In the genomic region with DNA sequence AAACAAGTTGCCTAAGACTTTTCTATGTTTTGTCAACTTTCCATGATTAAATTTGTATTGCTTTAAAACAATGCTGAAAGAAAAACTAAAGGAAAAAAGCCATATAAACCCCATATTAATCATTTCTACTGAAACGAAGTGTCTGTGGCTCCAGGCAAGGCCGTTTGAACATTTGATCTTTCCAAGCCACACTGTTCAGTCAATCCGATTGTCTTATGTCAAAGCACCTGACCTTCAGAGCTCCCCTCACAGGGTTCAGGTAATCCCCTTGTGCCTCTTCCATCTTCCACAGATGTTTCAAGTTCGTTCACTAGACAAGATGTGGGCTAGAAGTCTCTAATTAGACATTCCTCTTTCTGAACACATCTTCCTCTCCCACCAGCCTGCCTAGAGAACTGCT, we compare ENCODE assay signal across 16 cellular contexts.
DNase-seq lines count a peak whose midpoint lies in the region; ATAC-seq lines count a peak whose summit lies in the region.
"Had no signal": no experiment of that assay in that cellular context is flagged by ENCODE, and none has a peak within 500 bp of the region (broad histone marks: within the 10 kb centered on the region; RNA-seq: fewer than 3 reads in every experiment).

No MANE protein-coding gene starts in this region.

- no peak overlapping the region for H3K27ac Mint-ChIP-seq in activated CD4-positive, alpha-beta T cell treated with anti-CD3 and anti-CD28 coated beads for 36 hours
- no peak overlapping the region for H3K27ac Mint-ChIP-seq in activated CD4-positive, alpha-beta T cell treated with anti-CD3 and anti-CD28 coated beads, Interleukin-2, amount 10 ng/mL, durations not matched to agents 7 days and 5 days
- no peak overlapping the region for H3K27ac Mint-ChIP-seq in activated T-cell treated with anti-CD3 and anti-CD28 coated beads, Interleukin-2, amount 50 U/mL, for 72 hours
- H3K27ac Mint-ChIP-seq in activated naive CD8-positive, alpha-beta T cell treated with anti-CD3 and anti-CD28 coated beads, Interleukin-2, amount 50 U/mL, for 24 hours, result no peak overlapping the region
- no peak overlapping the region for H3K27ac Mint-ChIP-seq in activated naive CD8-positive, alpha-beta T cell treated with anti-CD3 and anti-CD28 coated beads for 36 hours
- H3K27ac Mint-ChIP-seq: B cell; CD4-positive, alpha-beta T cell; CD8-positive, alpha-beta T cell had no signal

- CTCF ChIA-PET in activated CD4-positive, alpha-beta T cell treated with anti-CD3 and anti-CD28 coated beads for 36 hours (lab: Charles Lee), result interaction anchor here (0.6 kb wide), 1 partner anchor 371 kb away, joined by 3 read pairs; no protein-coding TSS in a partner anchor
- CTCF ChIA-PET in activated CD4-positive, alpha-beta T cell treated with anti-CD3 and anti-CD28 coated beads, Interleukin-2, amount 10 ng/mL, durations not matched to agents 7 days and 5 days (lab: Charles Lee), result no interaction called here

- ATAC-seq in activated CD4-positive, alpha-beta T cell treated with anti-CD3 and anti-CD28 coated beads for 36 hours, result peak; percentile 12
- ATAC-seq in activated T-cell treated with anti-CD3 and anti-CD28 coated beads, Interleukin-2, amount 50 U/mL, for 72 hours (replicated peaks in 1 of 2), result peak; percentile 37 to 38
- ATAC-seq in activated naive CD8-positive, alpha-beta T cell treated with anti-CD3 and anti-CD28 coated beads, Interleukin-2, amount 50 U/mL, for 24 hours, result peak; percentile 63
- ATAC-seq: A549; CD8-positive, alpha-beta T cell had no signal

- H3K27me3 Mint-ChIP-seq in activated CD4-positive, alpha-beta T cell treated with anti-CD3 and anti-CD28 coated beads for 36 hours, result no peaks in the 10 kb centered on the region
- H3K27me3 Mint-ChIP-seq in activated CD4-positive, alpha-beta T cell treated with anti-CD3 and anti-CD28 coated beads, Interleukin-2, amount 10 ng/mL, durations not matched to agents 7 days and 5 days, result peaks cover 5% of the 10 kb centered on the region
- H3K27me3 Mint-ChIP-seq in activated T-cell treated with anti-CD3 and anti-CD28 coated beads, Interleukin-2, amount 50 U/mL, for 72 hours (ENCODE audit: low read depth), result peaks cover 42% of the 10 kb centered on the region
- no peaks in the 10 kb centered on the region for H3K27me3 Mint-ChIP-seq in activated naive CD8-positive, alpha-beta T cell treated with anti-CD3 and anti-CD28 coated beads, Interleukin-2, amount 50 U/mL, for 24 hours
- H3K27me3 Mint-ChIP-seq in activated naive CD8-positive, alpha-beta T cell treated with anti-CD3 and anti-CD28 coated beads for 36 hours, result no peaks in the 10 kb centered on the region
- H3K27me3 Mint-ChIP-seq: CD4-positive, alpha-beta T cell had no signal

- peaks cover 2% of the 10 kb centered on the region for H3K4me1 Mint-ChIP-seq in activated CD4-positive, alpha-beta T cell treated with anti-CD3 and anti-CD28 coated beads for 36 hours
- H3K4me1 Mint-ChIP-seq in activated CD4-positive, alpha-beta T cell treated with anti-CD3 and anti-CD28 coated beads, Interleukin-2, amount 10 ng/mL, durations not matched to agents 7 days and 5 days, result no peaks in the 10 kb centered on the region
- peaks cover 7% of the 10 kb centered on the region for H3K4me1 Mint-ChIP-seq in activated T-cell treated with anti-CD3 and anti-CD28 coated beads, Interleukin-2, amount 50 U/mL, for 72 hours (ENCODE audit: low read depth)
- peaks cover 5% of the 10 kb centered on the region for H3K4me1 Mint-ChIP-seq in activated naive CD8-positive, alpha-beta T cell treated with anti-CD3 and anti-CD28 coated beads, Interleukin-2, amount 50 U/mL, for 24 hours
- peaks cover 10% of the 10 kb centered on the region for H3K4me1 Mint-ChIP-seq in activated naive CD8-positive, alpha-beta T cell treated with anti-CD3 and anti-CD28 coated beads for 36 hours
- H3K4me1 Mint-ChIP-seq: B cell had no signal

- DNase-seq in activated CD4-positive, alpha-beta T cell treated with anti-CD3 and anti-CD28 coated beads for 36 hours, result no peak
- no peak for DNase-seq in activated CD4-positive, alpha-beta T cell treated with anti-CD3 and anti-CD28 coated beads, Interleukin-2, amount 10 ng/mL, durations not matched to agents 7 days and 5 days
- no peak for DNase-seq in activated T-cell treated with anti-CD3 and anti-CD28 coated beads, Interleukin-2, amount 50 U/mL, for 72 hours
- DNase-seq in activated T-cell treated with anti-CD3 and anti-CD28 coated beads, Interleukin-2, amount 50 U/mL, for 1 hour, result no peak
- DNase-seq in activated naive CD8-positive, alpha-beta T cell treated with anti-CD3 and anti-CD28 coated beads, Interleukin-2, amount 50 U/mL, for 24 hours, result no peak
- DNase-seq in activated naive CD8-positive, alpha-beta T cell treated with anti-CD3 and anti-CD28 coated beads for 36 hours, result no peak
- DNase-seq in NCI-H82 treated with DMSO at 0.1 percent for 48 hours (lab: John Stamatoyannopoulos, UW; ENCODE audit: unreplicated experiment), result no peak
- DNase-seq: AML-193; Caco-2; Calu3; CD4-positive, alpha-beta T cell; CD8-positive, alpha-beta T cell; DMS79 treated with DMSO at 0.1 percent for 48 hours; GF-D8 had no signal

- H3K36me3 Mint-ChIP-seq in activated CD4-positive, alpha-beta T cell treated with anti-CD3 and anti-CD28 coated beads for 36 hours (ENCODE audit: low read depth), result no peaks in the 10 kb centered on the region
- H3K36me3 Mint-ChIP-seq in activated CD4-positive, alpha-beta T cell treated with anti-CD3 and anti-CD28 coated beads, Interleukin-2, amount 10 ng/mL, durations not matched to agents 7 days and 5 days (ENCODE audit: low read depth), result no peaks in the 10 kb centered on the region
- H3K36me3 Mint-ChIP-seq in activated T-cell treated with anti-CD3 and anti-CD28 coated beads, Interleukin-2, amount 50 U/mL, for 72 hours (ENCODE audit: insufficient read depth in 2 of 2), result no peaks in the 10 kb centered on the region
- no peaks in the 10 kb centered on the region for H3K36me3 Mint-ChIP-seq in activated naive CD8-positive, alpha-beta T cell treated with anti-CD3 and anti-CD28 coated beads, Interleukin-2, amount 50 U/mL, for 24 hours (ENCODE audit: low read depth)
- no peaks in the 10 kb centered on the region for H3K36me3 Mint-ChIP-seq in activated naive CD8-positive, alpha-beta T cell treated with anti-CD3 and anti-CD28 coated beads for 36 hours
- H3K36me3 Mint-ChIP-seq: CD8-positive, alpha-beta T cell had no signal

- intact Hi-C loops in activated CD4-positive, alpha-beta T cell treated with anti-CD3 and anti-CD28 coated beads for 36 hours (cut with DNase I, micrococcal nuclease), result no loop called here

- H3K9me3 Mint-ChIP-seq in activated CD4-positive, alpha-beta T cell treated with anti-CD3 and anti-CD28 coated beads for 36 hours (ENCODE audit: low read depth), result no peaks in the 10 kb centered on the region
- no peaks in the 10 kb centered on the region for H3K9me3 Mint-ChIP-seq in activated CD4-positive, alpha-beta T cell treated with anti-CD3 and anti-CD28 coated beads, Interleukin-2, amount 10 ng/mL, durations not matched to agents 7 days and 5 days
- no peaks in the 10 kb centered on the region for H3K9me3 Mint-ChIP-seq in activated T-cell treated with anti-CD3 and anti-CD28 coated beads, Interleukin-2, amount 50 U/mL, for 72 hours
- no peaks in the 10 kb centered on the region for H3K9me3 Mint-ChIP-seq in activated naive CD8-positive, alpha-beta T cell treated with anti-CD3 and anti-CD28 coated beads, Interleukin-2, amount 50 U/mL, for 24 hours
- no peaks in the 10 kb centered on the region for H3K9me3 Mint-ChIP-seq in activated naive CD8-positive, alpha-beta T cell treated with anti-CD3 and anti-CD28 coated beads for 36 hours
- H3K9me3 Mint-ChIP-seq: CD4-positive, alpha-beta T cell; CD8-positive, alpha-beta T cell had no signal

- no peak overlapping the region for H3K4me3 Mint-ChIP-seq in activated CD4-positive, alpha-beta T cell treated with anti-CD3 and anti-CD28 coated beads for 36 hours
- no peak overlapping the region for H3K4me3 Mint-ChIP-seq in activated CD4-positive, alpha-beta T cell treated with anti-CD3 and anti-CD28 coated beads, Interleukin-2, amount 10 ng/mL, durations not matched to agents 7 days and 5 days
- H3K4me3 Mint-ChIP-seq in activated T-cell treated with anti-CD3 and anti-CD28 coated beads, Interleukin-2, amount 50 U/mL, for 72 hours, result no peak overlapping the region
- no peak overlapping the region for H3K4me3 Mint-ChIP-seq in activated naive CD8-positive, alpha-beta T cell treated with anti-CD3 and anti-CD28 coated beads, Interleukin-2, amount 50 U/mL, for 24 hours
- H3K4me3 Mint-ChIP-seq in activated naive CD8-positive, alpha-beta T cell treated with anti-CD3 and anti-CD28 coated beads for 36 hours, result no peak overlapping the region
- H3K4me3 Mint-ChIP-seq: B cell; CD4-positive, alpha-beta T cell; CD8-positive, alpha-beta T cell had no signal

- POLR2A ChIA-PET in activated CD4-positive, alpha-beta T cell treated with anti-CD3 and anti-CD28 coated beads for 36 hours (lab: Charles Lee), result no interaction called here
- POLR2A ChIA-PET in activated CD4-positive, alpha-beta T cell treated with anti-CD3 and anti-CD28 coated beads, Interleukin-2, amount 10 ng/mL, durations not matched to agents 7 days and 5 days (lab: Charles Lee), result no interaction called here

Comparison
In these comparisons a context has a peak if more than half of its experiments do, and no peak if none do; other contexts are left out.
1. ATAC-seq: peak in every context shown above with its lines; median percentile 63 in activated naive CD8-positive, alpha-beta T cell treated with anti-CD3 and anti-CD28 coated beads, Interleukin-2, amount 50 U/mL, for 24 hours; 38 in activated T-cell treated with anti-CD3 and anti-CD28 coated beads, Interleukin-2, amount 50 U/mL, for 72 hours; 12 in activated CD4-positive, alpha-beta T cell treated with anti-CD3 and anti-CD28 coated beads for 36 hours.